ENCODE assay signal across 2 cellular contexts in genomic region chr17:46136820-46137219, GRCh38.
TF ChIP-seq lines count a peak whose summit lies in the region.

No MANE protein-coding gene starts in this region.

TF ChIP-seq in A549, 52 proteins besides CTCF, POLR2A, EP300 and RAD21 (continued from another document):
- TF ChIP-seq POLR2AphosphoS2 (conservative IDR thresholded peaks at IDR 0.05; ENCODE audit: low read length): no peak
- no peak for TF ChIP-seq EHMT2 (IDR thresholded peaks at IDR 0.05; ENCODE audit: low read depth)
- no peak for TF ChIP-seq HOXB13 (CRISPR knock-in tag; IDR thresholded peaks at IDR 0.05; ENCODE audit: low read depth)
- no peak for TF ChIP-seq JUNB (IDR thresholded peaks at IDR 0.05)
- no peak for TF ChIP-seq RARB (CRISPR knock-in tag; IDR thresholded peaks at IDR 0.05)
- TF ChIP-seq MYC (IDR thresholded peaks at IDR 0.05; ENCODE audit: borderline replicate concordance, low read length): no peak
- TF ChIP-seq SREBF2 (IDR thresholded peaks at IDR 0.05): no peak
- TF ChIP-seq E2F6 (IDR thresholded peaks at IDR 0.05; ENCODE audit: borderline replicate concordance, low read depth): no peak
- no peak for TF ChIP-seq ZSCAN20 (CRISPR knock-in tag; IDR thresholded peaks at IDR 0.05)
- TF ChIP-seq FOSL2 (IDR thresholded peaks at IDR 0.05): no peak
- no peak for TF ChIP-seq FOSL2 (CRISPR knock-in tag; IDR thresholded peaks at IDR 0.05)
- TF ChIP-seq TFCP2L1 (CRISPR knock-in tag; IDR thresholded peaks at IDR 0.05): no peak
- no peak for TF ChIP-seq BCL3 (IDR thresholded peaks at IDR 0.05)
- TF ChIP-seq NPAS2 (CRISPR knock-in tag; IDR thresholded peaks at IDR 0.05; ENCODE audit: borderline replicate concordance): no peak

TF ChIP-seq in WTC11, 78 proteins besides CTCF, POLR2A, EP300 and RAD21 (continued from another document):
- no peak for TF ChIP-seq AR (CRISPR knock-in tag; IDR thresholded peaks at IDR 0.05)
- no peak for TF ChIP-seq ZNF423 (CRISPR knock-in tag; IDR thresholded peaks at IDR 0.05)
- TF ChIP-seq SP1 (CRISPR knock-in tag; conservative IDR thresholded peaks at IDR 0.05): no peak
- no peak for TF ChIP-seq STAT6 (CRISPR knock-in tag; conservative IDR thresholded peaks at IDR 0.05; ENCODE audit: low read depth)
- TF ChIP-seq PREB (CRISPR knock-in tag; IDR thresholded peaks at IDR 0.05; ENCODE audit: borderline replicate concordance): no peak
- TF ChIP-seq ATF3 (CRISPR knock-in tag; conservative IDR thresholded peaks at IDR 0.05): no peak
- no peak for TF ChIP-seq MLX (CRISPR knock-in tag; IDR thresholded peaks at IDR 0.05)
TF ChIP-seq in WTC11: peak in this region for 0.
